ENCODE assay signal across 27 cellular contexts in genomic region chr15:71218272-71218805, GRCh38.
A peak's percentile ranks its signal among the peaks of the same experiment; 100 is the strongest.
DNase-seq lines count a peak whose midpoint lies in the region; ATAC-seq and TF ChIP-seq lines count a peak whose summit lies in the region.
"Had no signal": no experiment of that assay in that cellular context is flagged by ENCODE, and none has a peak within 500 bp of the region (broad histone marks: within the 10 kb centered on the region; RNA-seq: fewer than 3 reads in every experiment).

No MANE protein-coding gene starts in this region.

- peaks cover 22% of the 10 kb centered on the region for H3K4me1 ChIP-seq in osteoblast (ENCODE audit: insufficient read depth, low read length)

- no peaks in the 10 kb centered on the region for H3K36me3 Mint-ChIP-seq in activated T-helper 2 cell treated with anti-CD3 and anti-CD28 coated beads, Interferon-gamma antibody, Interleukin-2, Interleukin-4, amounts not matched to agents 10 μg/mL and 5 μg/mL and 100 μg/mL, durations not matched to agents 14 hours and 24 hours and 36 hours (ENCODE audit: low read depth)
- H3K36me3 Mint-ChIP-seq: activated naive CD8-positive, alpha-beta T cell treated with anti-CD3 and anti-CD28 coated beads for 36 hours; IgD-negative memory B cell; T-cell; WTC11 had no signal

- H3K4me2 ChIP-seq in osteoblast (ENCODE audit: insufficient read depth, low read length): no peak overlapping the region
- H3K4me2 ChIP-seq: smooth muscle cell had no signal

- CTCF ChIA-PET in AG04450 (lab: Charles Lee): no interaction called here

- no peak overlapping the region for H3K27ac Mint-ChIP-seq in activated T-helper 2 cell treated with anti-CD3 and anti-CD28 coated beads, Interferon-gamma antibody, Interleukin-2, Interleukin-4, amounts not matched to agents 10 μg/mL and 5 μg/mL and 100 μg/mL, durations not matched to agents 14 hours and 24 hours and 36 hours
- H3K27ac Mint-ChIP-seq: activated CD4-positive, alpha-beta T cell treated with anti-CD3 and anti-CD28 coated beads, Interleukin-2, amount 10 ng/mL, durations not matched to agents 24 days and 14 days; activated naive CD8-positive, alpha-beta T cell treated with anti-CD3 and anti-CD28 coated beads for 36 hours; IgD-negative memory B cell; nephron; T-cell; WTC11 had no signal

- H3K27ac ChIP-seq in AG04450 (ENCODE audit: low read depth, low read length): peak overlapping the region; percentile 81
- peak overlapping the region; percentile 78 for H3K27ac ChIP-seq in osteoblast (ENCODE audit: low read depth, low read length)

- H3K27me3 Mint-ChIP-seq in activated T-helper 2 cell treated with anti-CD3 and anti-CD28 coated beads, Interferon-gamma antibody, Interleukin-2, Interleukin-4, amounts not matched to agents 10 μg/mL and 5 μg/mL and 100 μg/mL, durations not matched to agents 14 hours and 24 hours and 36 hours (ENCODE audit: low read depth): no peaks in the 10 kb centered on the region

- peak; percentile 35 to 45 for ATAC-seq in left cardiac atrium
- ATAC-seq: stimulated activated naive CD8-positive, alpha-beta T cell treated with anti-CD3 and anti-CD28 coated beads, Interleukin-15, amount 100 ng/mL, for 72 hours; T-cell; WTC11 had no signal

- H3K9me3 ChIP-seq in AG04450 (ENCODE audit: control insufficient read depth, insufficient read depth, low read length) (peaks cover 9% of the 10 kb centered on the region), MG63 (no peaks in the 10 kb centered on the region), osteoblast (ENCODE audit: low read depth, low read length) (no peaks in the 10 kb centered on the region)
- H3K9me3 ChIP-seq: thyroid gland had no signal

- no peaks in the 10 kb centered on the region for H3K9me3 Mint-ChIP-seq in activated T-helper 2 cell treated with anti-CD3 and anti-CD28 coated beads, Interferon-gamma antibody, Interleukin-2, Interleukin-4, amounts not matched to agents 10 μg/mL and 5 μg/mL and 100 μg/mL, durations not matched to agents 14 hours and 24 hours and 36 hours
- H3K9me3 Mint-ChIP-seq: activated CD4-positive, alpha-beta T cell treated with anti-CD3 and anti-CD28 coated beads, Interleukin-2, amount 10 ng/mL, durations not matched to agents 24 days and 14 days; activated naive CD8-positive, alpha-beta T cell treated with anti-CD3 and anti-CD28 coated beads for 36 hours; nephron had no signal

- POLR2A ChIA-PET in AG04450 (lab: Yijun Ruan, JAX): interaction anchor here (0.7 to 1.4 kb wide), 2 partner anchors 22 to 68 kb away, joined by 3 to 7 read pairs; no protein-coding TSS in a partner anchor

- intact Hi-C loops in left cardiac atrium (cut with DNase I): no loop called here
- intact Hi-C loops in activated T-helper 2 cell treated with anti-CD3 and anti-CD28 coated beads, Interferon-gamma antibody, Interleukin-2, Interleukin-4, amounts not matched to agents 10 μg/mL and 5 μg/mL and 100 μg/mL, durations not matched to agents 14 hours and 24 hours and 36 hours (cut with micrococcal nuclease): no loop called here
- intact Hi-C loops in posterior vena cava (cut with DNase I): no loop called here

- H2AFZ ChIP-seq in osteoblast (ENCODE audit: low read length): no peak overlapping the region

- H3K36me3 ChIP-seq in MG63 (peaks cover 25% of the 10 kb centered on the region), osteoblast (ENCODE audit: insufficient read depth, low read length) (no peaks in the 10 kb centered on the region)
- H3K36me3 ChIP-seq: thyroid gland had no signal

- H4K20me1 ChIP-seq in osteoblast (ENCODE audit: insufficient read depth, low read length): no peaks in the 10 kb centered on the region

- H3K4me3 ChIP-seq in AG04450 (ENCODE audit: low read depth, low read length) (no peak overlapping the region), MG63 (no peak overlapping the region), osteoblast (ENCODE audit: insufficient read depth, low read length) (no peak overlapping the region)
- H3K4me3 ChIP-seq: smooth muscle cell, thyroid gland had no signal

- H3K27me3 ChIP-seq in AG04450 (ENCODE audit: control insufficient read depth, insufficient read depth, low read length): no peaks in the 10 kb centered on the region
- H3K27me3 ChIP-seq in MG63: no peaks in the 10 kb centered on the region
- no peaks in the 10 kb centered on the region for H3K27me3 ChIP-seq in osteoblast (ENCODE audit: insufficient read depth, low read length)
- H3K27me3 ChIP-seq: thyroid gland had no signal

- H3K4me1 Mint-ChIP-seq in activated T-helper 2 cell treated with anti-CD3 and anti-CD28 coated beads, Interferon-gamma antibody, Interleukin-2, Interleukin-4, amounts not matched to agents 10 μg/mL and 5 μg/mL and 100 μg/mL, durations not matched to agents 14 hours and 24 hours and 36 hours (ENCODE audit: low read depth): no peaks in the 10 kb centered on the region
- H3K4me1 Mint-ChIP-seq: activated CD4-positive, alpha-beta T cell treated with anti-CD3 and anti-CD28 coated beads, Interleukin-2, amount 10 ng/mL, durations not matched to agents 24 days and 14 days; activated naive CD8-positive, alpha-beta T cell treated with anti-CD3 and anti-CD28 coated beads for 36 hours; IgD-negative memory B cell; stimulated activated naive CD8-positive, alpha-beta T cell treated with anti-CD3 and anti-CD28 coated beads, Interleukin-15, amount 100 ng/mL, for 72 hours; T-cell had no signal

- H3K79me2 ChIP-seq in osteoblast (ENCODE audit: insufficient read depth, low read length): no peaks in the 10 kb centered on the region

- DNase-seq in AG04450 (ENCODE audit: low read depth, low spot score) (peak; percentile 37), MG63 (peak; percentile 33), left cardiac atrium (no peak), osteoblast (ENCODE audit: insufficient read length, low spot score, missing footprints) (no peak), posterior vena cava (ENCODE audit: low spot score) (no peak), HK-2 (ENCODE audit: unreplicated experiment) (no peak), COLO668 (lab: John Stamatoyannopoulos, UW; ENCODE audit: unreplicated experiment) (no peak)
- DNase-seq in activated T-helper 2 cell treated with anti-CD3 and anti-CD28 coated beads, Interferon-gamma antibody, Interleukin-2, Interleukin-4, amounts not matched to agents 10 μg/mL and 5 μg/mL and 100 μg/mL, durations not matched to agents 14 hours and 24 hours and 36 hours (ENCODE audit: low spot score): no peak
- DNase-seq: activated CD4-positive, alpha-beta T cell treated with anti-CD3 and anti-CD28 coated beads, Interleukin-2, amount 10 ng/mL, durations not matched to agents 24 days and 14 days; activated effector memory CD4-positive, alpha-beta T cell treated with Interleukin-2 at 50 U/mL for 16 hours; activated naive CD8-positive, alpha-beta T cell treated with anti-CD3 and anti-CD28 coated beads for 36 hours; anterior cingulate cortex; DMS153; effector CD4-positive, alpha-beta T cell; foreskin fibroblast; mammary epithelial cell; NCI-H1048; NCI-H446; NCI-H774; stimulated activated CD4-positive, alpha-beta T cell treated with anti-CD3 and anti-CD28 coated beads, Interleukin-2, amount 100 ng/mL, for 24 hours; stimulated activated naive CD8-positive, alpha-beta T cell treated with anti-CD3 and anti-CD28 coated beads, Interleukin-15, amount 100 ng/mL, for 72 hours; T-cell; thyroid gland had no signal

- H3K4me3 Mint-ChIP-seq in activated T-helper 2 cell treated with anti-CD3 and anti-CD28 coated beads, Interferon-gamma antibody, Interleukin-2, Interleukin-4, amounts not matched to agents 10 μg/mL and 5 μg/mL and 100 μg/mL, durations not matched to agents 14 hours and 24 hours and 36 hours (ENCODE audit: low read depth): no peak overlapping the region
- H3K4me3 Mint-ChIP-seq: activated CD4-positive, alpha-beta T cell treated with anti-CD3 and anti-CD28 coated beads, Interleukin-2, amount 10 ng/mL, durations not matched to agents 24 days and 14 days; activated naive CD8-positive, alpha-beta T cell treated with anti-CD3 and anti-CD28 coated beads for 36 hours; IgD-negative memory B cell; nephron; stimulated activated naive CD8-positive, alpha-beta T cell treated with anti-CD3 and anti-CD28 coated beads, Interleukin-15, amount 100 ng/mL, for 72 hours; T-cell; WTC11 had no signal

- TF ChIP-seq CTCF in AG04450 (IDR thresholded peaks at IDR 0.05; ENCODE audit: low read depth, low read length) (no peak), osteoblast (IDR thresholded peaks at IDR 0.05; ENCODE audit: extremely low read depth, low read depth, low read length) (no peak)

Comparison
In these comparisons a context has a peak if more than half of its experiments do, and no peak if none do; other contexts are left out.
1. DNase-seq: peak in AG04450 (single experiment) and MG63 (single experiment); none in left cardiac atrium (single experiment), osteoblast (single experiment), activated T-helper 2 cell treated with anti-CD3 and anti-CD28 coated beads, Interferon-gamma antibody, Interleukin-2, Interleukin-4, amounts not matched to agents 10 μg/mL and 5 μg/mL and 100 μg/mL, durations not matched to agents 14 hours and 24 hours and 36 hours (single experiment), posterior vena cava (single experiment), HK-2 (single experiment) and COLO668 (single experiment).